Comparison of ENCODE assay signal across 7 cellular contexts in genomic region chr19:55606471-55606787, GRCh38. TPM values are rescaled to one million over a fixed set of nuclear protein-coding genes. Genes with fewer than 3 reads are reported as not detected.
DNase-seq lines count a peak whose midpoint lies in the region; ATAC-seq and TF ChIP-seq lines count a peak whose summit lies in the region.

No MANE protein-coding gene starts in this region.

- TF ChIP-seq CTCF in HEK293 (tag by site-specific recombination; IDR thresholded peaks at IDR 0.05): no peak

- H3K27me3 Mint-ChIP-seq in activated CD8-positive, alpha-beta T cell treated with anti-CD3 and anti-CD28 coated beads, Interleukin-2, amount 10 ng/mL, durations not matched to agents 7 days and 5 days (ENCODE audit: low read depth): no peaks in the 10 kb centered on the region

- no peaks in the 10 kb centered on the region for H3K9me3 Mint-ChIP-seq in activated CD8-positive, alpha-beta T cell treated with anti-CD3 and anti-CD28 coated beads, Interleukin-2, amount 10 ng/mL, durations not matched to agents 7 days and 5 days (ENCODE audit: insufficient read depth)
- H3K9me3 Mint-ChIP-seq in stimulated activated effector memory CD8-positive, alpha-beta T cell treated with anti-CD3 and anti-CD28 coated beads, Interleukin-12 subunit alpha, Interleukin-12 subunit beta, amount 100 ng/mL, for 72 hours: no peaks in the 10 kb centered on the region

- no peaks in the 10 kb centered on the region for H3K27me3 ChIP-seq in iPS DF 6.9 (ENCODE audit: control insufficient read depth, insufficient read depth, low read length)

- H3K4me1 ChIP-seq in HEK293 (ENCODE audit: control insufficient read depth, insufficient read depth, low read length) (peaks cover 5% of the 10 kb centered on the region; the same call in 1 of the 2 replicates), iPS DF 6.9 (ENCODE audit: control insufficient read depth, insufficient read depth, low read length) (peaks cover 1% of the 10 kb centered on the region; the same call in 1 of the 2 replicates)

- DNase-seq in activated CD8-positive, alpha-beta T cell treated with anti-CD3 and anti-CD28 coated beads, Interleukin-2, amount 10 ng/mL, durations not matched to agents 7 days and 5 days: no peak
- DNase-seq in iPS DF 6.9 (ENCODE audit: low read depth, low spot score): no peak
- no peak for DNase-seq in stimulated activated effector memory CD8-positive, alpha-beta T cell treated with anti-CD3 and anti-CD28 coated beads, Interleukin-12 subunit alpha, Interleukin-12 subunit beta, amount 100 ng/mL, for 72 hours (ENCODE audit: low spot score in 2 of 2)
- no peak for DNase-seq in stimulated activated CD4-positive, alpha-beta T cell treated with anti-CD3 and anti-CD28 coated beads, Interleukin-12 subunit alpha, Interleukin-12 subunit beta, amount 100 ng/mL, for 4 hours

- H3K36me3 Mint-ChIP-seq in activated CD8-positive, alpha-beta T cell treated with anti-CD3 and anti-CD28 coated beads, Interleukin-2, amount 10 ng/mL, durations not matched to agents 7 days and 5 days (ENCODE audit: low read depth): peaks cover 54% of the 10 kb centered on the region
- H3K36me3 Mint-ChIP-seq in stimulated activated effector memory CD8-positive, alpha-beta T cell treated with anti-CD3 and anti-CD28 coated beads, Interleukin-12 subunit alpha, Interleukin-12 subunit beta, amount 100 ng/mL, for 72 hours: peaks cover 44% of the 10 kb centered on the region

- POLR2A ChIA-PET in HEK293 (lab: Yijun Ruan, JAX): interaction anchor here (0.6 to 4.5 kb wide), 17 partner anchors 15 to 489 kb away, joined by 3 to 75 read pairs (median 4); partner anchors contain the start of genes ISOC2, PPP1R12C, UBE2S and ZNF579
- POLR2A ChIA-PET in activated CD8-positive, alpha-beta T cell treated with anti-CD3 and anti-CD28 coated beads, Interleukin-2, amount 10 ng/mL, durations not matched to agents 7 days and 5 days (lab: Charles Lee): interaction anchor here (0.8 to 2.2 kb wide), 9 partner anchors 10 to 352 kb away, joined by 3 to 27 read pairs (median 3); partner anchors contain the start of genes U2AF2 and ZNF784

- H3K27ac Mint-ChIP-seq in activated CD8-positive, alpha-beta T cell treated with anti-CD3 and anti-CD28 coated beads, Interleukin-2, amount 10 ng/mL, durations not matched to agents 7 days and 5 days: peak overlapping the region; percentile 96
- H3K27ac Mint-ChIP-seq in stimulated activated effector memory CD8-positive, alpha-beta T cell treated with anti-CD3 and anti-CD28 coated beads, Interleukin-12 subunit alpha, Interleukin-12 subunit beta, amount 100 ng/mL, for 72 hours: peak overlapping the region; percentile 94

- no peak for ATAC-seq in activated CD8-positive, alpha-beta T cell treated with anti-CD3 and anti-CD28 coated beads, Interleukin-2, amount 10 ng/mL, durations not matched to agents 7 days and 5 days
- ATAC-seq in stimulated activated effector memory CD8-positive, alpha-beta T cell treated with anti-CD3 and anti-CD28 coated beads, Interleukin-12 subunit alpha, Interleukin-12 subunit beta, amount 100 ng/mL, for 72 hours: no peak
- ATAC-seq in GM18907 (IDR thresholded peaks at IDR 0.05; ENCODE audit: unreplicated experiment) (no peak), HG03095 (IDR thresholded peaks at IDR 0.05; ENCODE audit: unreplicated experiment) (no peak)

- H3K4me3 ChIP-seq in HEK293 (ENCODE audit: low read depth, low read length) (peak overlapping the region; percentile 97), iPS DF 6.9 (ENCODE audit: low read length) (peak overlapping the region; percentile 58; the same call in 1 of the 2 replicates)

- no peaks in the 10 kb centered on the region for H3K9me3 ChIP-seq in HEK293 (ENCODE audit: control insufficient read depth, insufficient read depth, low read depth, low read length)
- H3K9me3 ChIP-seq in iPS DF 6.9 (ENCODE audit: control insufficient read depth, insufficient read depth, low read length): no peaks in the 10 kb centered on the region

- CTCF ChIA-PET in HEK293 (lab: Yijun Ruan, JAX): interaction anchor here (0.5 to 3.1 kb wide), 39 partner anchors 9 to 1738 kb away, joined by 3 to 50 read pairs (median 4); partner anchors contain the start of genes ISOC2, SBK2, ZNF579 and ZNF784
- CTCF ChIA-PET in activated CD8-positive, alpha-beta T cell treated with anti-CD3 and anti-CD28 coated beads, Interleukin-2, amount 10 ng/mL, durations not matched to agents 7 days and 5 days (lab: Charles Lee): interaction anchor here (0.6 to 5.6 kb wide), 22 partner anchors 13 to 314 kb away, joined by 3 to 59 read pairs (median 5); partner anchors contain the start of genes U2AF2, ZNF628 and ZNF784

- H3K4me1 Mint-ChIP-seq in activated CD8-positive, alpha-beta T cell treated with anti-CD3 and anti-CD28 coated beads, Interleukin-2, amount 10 ng/mL, durations not matched to agents 7 days and 5 days (ENCODE audit: low read depth): peaks cover 54% of the 10 kb centered on the region
- peaks cover 73% of the 10 kb centered on the region for H3K4me1 Mint-ChIP-seq in stimulated activated effector memory CD8-positive, alpha-beta T cell treated with anti-CD3 and anti-CD28 coated beads, Interleukin-12 subunit alpha, Interleukin-12 subunit beta, amount 100 ng/mL, for 72 hours

- no CpG with 5 or more reads among the region's 12 CpGs for WGBS in iPS DF 6.9 (ENCODE audit: insufficient coverage, insufficient read length)

- H3K4me3 Mint-ChIP-seq in activated CD8-positive, alpha-beta T cell treated with anti-CD3 and anti-CD28 coated beads, Interleukin-2, amount 10 ng/mL, durations not matched to agents 7 days and 5 days: peak overlapping the region; percentile 91
- H3K4me3 Mint-ChIP-seq in stimulated activated effector memory CD8-positive, alpha-beta T cell treated with anti-CD3 and anti-CD28 coated beads, Interleukin-12 subunit alpha, Interleukin-12 subunit beta, amount 100 ng/mL, for 72 hours: peak overlapping the region; percentile 91

- H3K36me3 ChIP-seq in HEK293 (ENCODE audit: control insufficient read depth in 2 of 2, insufficient read depth in 1 of 2, low read length in 2 of 2) (peaks cover 17 to 27% of the 10 kb centered on the region in 2 experiments; a peak in 2 of 3 replicates), iPS DF 6.9 (ENCODE audit: control insufficient read depth, insufficient read depth, low read length) (no peaks in the 10 kb centered on the region)

- H3K27ac ChIP-seq in HEK293 (ENCODE audit: extremely low read depth, low read depth, low read length) (peak overlapping the region; percentile 88; the same call in 1 of the 2 replicates), iPS DF 6.9 (ENCODE audit: low read length) (no peak overlapping the region)

TF ChIP-seq in HEK293, 187 proteins besides CTCF, POLR2A, EP300 and RAD21 (continues in another document):
- TF ChIP-seq ZNF335 (tag by site-specific recombination; conservative IDR thresholded peaks at IDR 0.05): peak; percentile 97
- TF ChIP-seq ZNF221 (tag by site-specific recombination; IDR thresholded peaks at IDR 0.05; ENCODE audit: borderline replicate concordance): no peak
- peak; percentile 93 for TF ChIP-seq SCRT2 (tag by site-specific recombination; IDR thresholded peaks at IDR 0.05)
- 0 out of 2 replicates have a peak, but pooled peaks have one; percentile 66 for TF ChIP-seq PBX3 (CRISPR knock-in tag; IDR thresholded peaks at IDR 0.05)
- TF ChIP-seq ZNF266 (tag by site-specific recombination; IDR thresholded peaks at IDR 0.05; ENCODE audit: low read depth): no peak
- TF ChIP-seq ZIC2 (tag by site-specific recombination; IDR thresholded peaks at IDR 0.05): peak; percentile 39; the same call in 1 of the 2 replicates
- TF ChIP-seq ZNF394 (tag by site-specific recombination; IDR thresholded peaks at IDR 0.05; ENCODE audit: borderline replicate concordance): 0 out of 2 replicates have a peak, but pooled peaks have one; percentile 1
- TF ChIP-seq SCRT1 (tag by site-specific recombination; IDR thresholded peaks at IDR 0.05; ENCODE audit: borderline replicate concordance): peak; percentile 79
- no peak for TF ChIP-seq ZNF571 (tag by site-specific recombination; IDR thresholded peaks at IDR 0.05)
- no peak for TF ChIP-seq ZNF558 (tag by site-specific recombination; IDR thresholded peaks at IDR 0.05)
- no peak; the same call in 1 of the 2 replicates for TF ChIP-seq WT1 (tag by site-specific recombination; IDR thresholded peaks at IDR 0.05)
- TF ChIP-seq EGR2 (tag by site-specific recombination; IDR thresholded peaks at IDR 0.05; ENCODE audit: low read depth): no peak
- no peak for TF ChIP-seq KLF7 (tag by site-specific recombination; IDR thresholded peaks at IDR 0.05; ENCODE audit: borderline replicate concordance)
- no peak for TF ChIP-seq ZFHX2 (tag by site-specific recombination; conservative IDR thresholded peaks at IDR 0.05)
- TF ChIP-seq ZNF112 (tag by site-specific recombination; IDR thresholded peaks at IDR 0.05): no peak

RNA-seq across cellular contexts. Expression of gene ZNF865, which starts 1.0 kb away (rescaled TPM):
- total RNA-seq in activated CD8-positive, alpha-beta T cell treated with anti-CD3 and anti-CD28 coated beads, Interleukin-2, amount 10 ng/mL, durations not matched to agents 7 days and 5 days: 10 to 100 TPM; 14.8 to 15.8 TPM

RNA-seq across cellular contexts. Expression of gene ZNF524, which starts 6.3 kb away (rescaled TPM):
- 10 to 100 TPM; 21.9 to 25.2 TPM for total RNA-seq in activated CD8-positive, alpha-beta T cell treated with anti-CD3 and anti-CD28 coated beads, Interleukin-2, amount 10 ng/mL, durations not matched to agents 7 days and 5 days

RNA-seq across cellular contexts. Expression of gene FIZ1, which starts 7.1 kb away (rescaled TPM):
- total RNA-seq in activated CD8-positive, alpha-beta T cell treated with anti-CD3 and anti-CD28 coated beads, Interleukin-2, amount 10 ng/mL, durations not matched to agents 7 days and 5 days: 10 to 100 TPM; 13.6 to 13.7 TPM

RNA-seq across cellular contexts. Expression of gene ZNF784, which starts 17.9 kb away (rescaled TPM):
- total RNA-seq in activated CD8-positive, alpha-beta T cell treated with anti-CD3 and anti-CD28 coated beads, Interleukin-2, amount 10 ng/mL, durations not matched to agents 7 days and 5 days: 1 to 10 TPM; 5.2 to 5.3 TPM

RNA-seq across cellular contexts. Expression of gene ZNF579, which starts 25.8 kb away (rescaled TPM):
- 1 to 10 TPM; 5.6 to 6.2 TPM for total RNA-seq in activated CD8-positive, alpha-beta T cell treated with anti-CD3 and anti-CD28 coated beads, Interleukin-2, amount 10 ng/mL, durations not matched to agents 7 days and 5 days
